In genomic region chr16:4846901-4847773, GRCh38 we compare ENCODE assay signal across 8 cellular contexts. TPM values are rescaled to one million over a fixed set of nuclear protein-coding genes. Genes with fewer than 3 reads are reported as not detected.
DNase-seq lines count a peak whose midpoint lies in the region; ATAC-seq and TF ChIP-seq lines count a peak whose summit lies in the region.

Gene GLYR1, minus strand, starts transcription at chr16:4847288. Its CDS starts 23 bp downstream, at chr16:4847265.
Gene UBN1, plus strand, starts transcription at chr16:4847481. Its CDS starts 5,437 bp downstream, at chr16:4852918.

- H3K27me3 Mint-ChIP-seq in WTC11 (ENCODE audit: low read depth) (no peaks in the 10 kb centered on the region), immature natural killer cell (ENCODE audit: low read depth in 3 of 3) (peaks cover 2 to 18% (median 6%) of the 10 kb centered on the region in 3 donors)

- H3K4me1 Mint-ChIP-seq in WTC11 = peaks cover 30% of the 10 kb centered on the region
- peaks cover 56 to 68% of the 10 kb centered on the region in 2 donors for H3K4me1 Mint-ChIP-seq in immature natural killer cell

- H3K27ac Mint-ChIP-seq in WTC11 (peak within 1 kb of the TSS; percentile 83), immature natural killer cell (peak within 1 kb of the TSS; percentile 84 to 96 (median 94))

- H3K4me3 ChIP-seq in AG04449 (ENCODE audit: low read depth, low read length) (peak within 1 kb of the TSS; percentile 72), cardiac fibroblast (replicated peaks in 1 of 2; ENCODE audit: low read depth in 2 of 2, low read length in 2 of 2) (peak within 1 kb of the TSS; percentile 87 to 95)

- CTCF ChIA-PET in AG04449 (lab: Yijun Ruan, JAX) (interaction anchor here (0.9 to 2.3 kb wide), 7 partner anchors 10 to 111 kb away, joined by 3 to 18 read pairs (median 4); partner anchors contain the start of gene SEC14L5), WTC11 (lab: Charles Lee) (interaction anchor here (0.6 to 2.0 kb wide), 6 partner anchors 106 to 130 kb away, joined by 3 to 10 read pairs (median 4); partner anchors contain the start of genes ANKS3, DNAAF8 and SEC14L5)

- ATAC-seq in GM18907 (IDR thresholded peaks at IDR 0.05; ENCODE audit: unreplicated experiment) (peak; percentile 90), HG03159 (IDR thresholded peaks at IDR 0.05; ENCODE audit: unreplicated experiment) (peak; percentile 84), WTC11 (peak; percentile 92)

- POLR2A ChIA-PET in AG04449 (lab: Yijun Ruan, JAX) = interaction anchor here (0.6 to 1.5 kb wide), 4 partner anchors 10 to 98 kb away, joined by 3 to 5 read pairs (median 3); no protein-coding TSS in a partner anchor
- POLR2A ChIA-PET in WTC11 (lab: Charles Lee) = interaction anchor here (2.1 kb wide), 1 partner anchor 89 kb away, joined by 4 read pairs; no protein-coding TSS in a partner anchor

- DNase-seq in AG04449 (ENCODE audit: low read depth, low spot score) = peak; percentile 41
- peak; percentile 97 for DNase-seq in NCI-H2227 treated with DMSO at 0.1 percent for 48 hours (lab: John Stamatoyannopoulos, UW)
- DNase-seq in WTC11 (ENCODE audit: low spot score) = peak; percentile 100
- peak; percentile 96 to 97 for DNase-seq in cardiac fibroblast (ENCODE audit: low read depth in 2 of 2)
- DNase-seq in immature natural killer cell = peak; percentile 99
- DNase-seq in smooth muscle cell of the brain vasculature (ENCODE audit: low read depth, low spot score) = peak; percentile 89

- H3K4me3 Mint-ChIP-seq in WTC11 = peak within 1 kb of the TSS; percentile 84
- peak within 1 kb of the TSS; percentile 90 to 96 (median 92) for H3K4me3 Mint-ChIP-seq in immature natural killer cell

- H3K9me3 Mint-ChIP-seq in WTC11 (no peaks in the 10 kb centered on the region), immature natural killer cell (no peaks in the 10 kb centered on the region)

- TF ChIP-seq CTCF in AG04449 (IDR thresholded peaks at IDR 0.05; ENCODE audit: insufficient read depth, low read length, missing control alignments) (no peak), WTC11 (IDR thresholded peaks at IDR 0.05) (no peak), cardiac fibroblast (IDR thresholded peaks at IDR 0.05; ENCODE audit: low read depth, low read length) (no peak)

- H3K36me3 Mint-ChIP-seq in WTC11 (peaks cover 30% of the 10 kb centered on the region), immature natural killer cell (peaks cover 0 to 13% (median 0%) of the 10 kb centered on the region in 3 donors)

TF ChIP-seq in WTC11, 78 proteins besides CTCF, POLR2A, EP300 and RAD21 (continues in another document):
- TF ChIP-seq OVOL2 (CRISPR knock-in tag; IDR thresholded peaks at IDR 0.05; ENCODE audit: borderline replicate concordance) (no peak), CREB1 (CRISPR knock-in tag; IDR thresholded peaks at IDR 0.05) (no peak), EMX1 (CRISPR knock-in tag; IDR thresholded peaks at IDR 0.05) (no peak), KAT7 (CRISPR knock-in tag; IDR thresholded peaks at IDR 0.05; ENCODE audit: borderline replicate concordance) (0 out of 2 replicates have a peak, but pooled peaks have one; percentile 82), ARID4B (CRISPR knock-in tag; IDR thresholded peaks at IDR 0.05; ENCODE audit: borderline replicate concordance) (0 out of 2 replicates have a peak, but pooled peaks have one; percentile 55), FOXP4 (CRISPR knock-in tag; IDR thresholded peaks at IDR 0.05) (peak; percentile 60; the same call in 1 of the 2 replicates), GABPB1 (CRISPR knock-in tag; IDR thresholded peaks at IDR 0.05) (no peak; the same call in 1 of the 2 replicates), E2F1 (CRISPR knock-in tag; IDR thresholded peaks at IDR 0.05) (no peak), IRF1 (CRISPR knock-in tag; IDR thresholded peaks at IDR 0.05) (no peak), PRRX2 (CRISPR knock-in tag; IDR thresholded peaks at IDR 0.05) (no peak), ZBTB43 (CRISPR knock-in tag; IDR thresholded peaks at IDR 0.05) (no peak), NR1H2 (CRISPR knock-in tag; IDR thresholded peaks at IDR 0.05) (no peak), ZNF121 (CRISPR knock-in tag; IDR thresholded peaks at IDR 0.05) (no peak), GTF2I (CRISPR knock-in tag; conservative IDR thresholded peaks at IDR 0.05) (no peak), USF2 (CRISPR knock-in tag; IDR thresholded peaks at IDR 0.05) (peak; percentile 100)

RNA-seq across cellular contexts. Expression of gene GLYR1, which starts in this region (rescaled TPM):
- 99.7 to 103 TPM (median 99.7 TPM) in 3 replicates for total RNA-seq in WTC11 (2021)
- polyA plus RNA-seq in immature natural killer cell = 10 to 100 TPM; 26.0 to 50.2 (median 27.9) TPM

RNA-seq across cellular contexts. Expression of gene UBN1, which starts in this region (rescaled TPM):
- 35.1 to 38.5 TPM (median 35.9 TPM) in 3 replicates for total RNA-seq in WTC11 (2021)
- 10 to 100 TPM in 2 of 3 donors, 1 to 10 TPM in 1; 2.8 to 30.7 (median 13.9) TPM for polyA plus RNA-seq in immature natural killer cell

Comparison
In these comparisons a context has a peak if more than half of its experiments do, and no peak if none do; other contexts are left out.
1. Peak in every context shown above with its lines: DNase-seq, ATAC-seq and H3K4me3 ChIP-seq.
2. DNase-seq: peak in every context shown above with its lines; median percentile 100 in WTC11; 99 in immature natural killer cell; 97 in NCI-H2227 treated with DMSO at 0.1 percent for 48 hours; 96 in cardiac fibroblast; 89 in smooth muscle cell of the brain vasculature; 41 in AG04449.